Comparison of ENCODE assay signal across 6 cellular contexts in the genomic region with DNA sequence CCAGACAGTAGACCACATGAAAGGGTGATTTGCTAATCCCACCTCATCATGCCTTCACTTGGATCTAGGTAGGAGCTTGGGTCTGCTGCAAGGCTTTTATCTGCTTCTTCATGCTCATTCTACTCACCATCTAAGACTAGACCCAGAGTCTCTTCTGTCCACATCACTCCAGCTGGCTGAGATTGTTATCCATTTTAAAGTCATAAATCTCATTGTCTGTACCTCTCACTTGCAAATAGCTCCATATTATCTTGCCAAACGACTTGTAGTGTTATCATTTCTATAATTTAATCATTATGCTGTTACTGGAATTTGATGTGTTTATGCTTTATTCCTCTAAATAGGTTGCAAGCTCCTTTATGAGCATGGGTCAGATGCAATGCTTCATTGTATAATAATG.
"Had no signal": no experiment of that assay in that cellular context is flagged by ENCODE, and none has a peak within 500 bp of the region (broad histone marks: within the 10 kb centered on the region; RNA-seq: fewer than 3 reads in every experiment).

No MANE protein-coding gene starts in this region.

- ATAC-seq: GM23338, HCT116, HepG2 had no signal

- H2AFZ ChIP-seq: GM23338 had no signal

- H3K27ac ChIP-seq: HL-60 had no signal

- DNase-seq: H9, HFFc6 had no signal

- H3K4me2 ChIP-seq: GM23338 had no signal

- H3K4me3 ChIP-seq: GM23338 had no signal
